In the genomic region with DNA sequence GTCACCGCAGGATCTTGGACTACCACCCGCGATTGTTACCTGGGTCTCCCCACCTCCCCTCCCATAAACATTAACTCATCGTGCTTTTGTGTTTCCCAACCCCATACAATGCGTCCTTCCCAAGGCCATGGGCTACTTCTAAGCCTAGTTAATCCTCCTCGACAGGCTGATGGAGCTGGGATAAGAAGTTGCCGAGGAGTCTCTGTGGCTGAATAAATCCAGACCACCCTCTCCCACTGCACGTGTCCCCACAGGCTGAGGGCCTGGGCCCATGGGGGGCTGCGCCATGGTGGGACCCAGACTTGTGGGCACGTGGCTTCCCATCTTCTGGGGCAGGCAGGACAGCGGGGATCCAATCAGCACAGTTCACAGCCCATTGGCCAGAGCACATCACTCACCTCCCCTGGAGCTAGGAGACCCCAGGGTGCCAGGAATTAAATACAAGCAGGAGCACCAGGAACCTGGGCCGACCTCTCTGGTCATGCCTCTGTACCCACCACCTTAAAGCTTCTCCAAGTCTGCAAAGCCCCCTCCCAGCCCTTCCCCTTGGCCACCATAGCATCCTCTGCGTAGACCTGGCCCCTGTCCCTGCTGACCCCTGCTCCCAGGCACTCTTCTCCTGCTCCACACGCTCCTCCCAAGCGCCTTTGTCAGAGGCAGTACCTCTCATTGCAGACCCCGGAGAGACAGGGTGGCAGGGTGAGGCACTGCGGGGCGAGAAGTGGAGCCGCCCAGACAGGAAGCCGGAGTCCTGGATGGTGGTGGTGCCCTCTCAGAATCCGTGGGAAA, we compare ENCODE assay signal across 1 cellular context.
TF ChIP-seq lines count a peak whose summit lies in the region.

No MANE protein-coding gene starts in this region.

TF ChIP-seq in HepG2, 621 proteins besides CTCF, POLR2A, EP300 and RAD21 (continued from another document and continues in another):
- TF ChIP-seq, protein P1, sequence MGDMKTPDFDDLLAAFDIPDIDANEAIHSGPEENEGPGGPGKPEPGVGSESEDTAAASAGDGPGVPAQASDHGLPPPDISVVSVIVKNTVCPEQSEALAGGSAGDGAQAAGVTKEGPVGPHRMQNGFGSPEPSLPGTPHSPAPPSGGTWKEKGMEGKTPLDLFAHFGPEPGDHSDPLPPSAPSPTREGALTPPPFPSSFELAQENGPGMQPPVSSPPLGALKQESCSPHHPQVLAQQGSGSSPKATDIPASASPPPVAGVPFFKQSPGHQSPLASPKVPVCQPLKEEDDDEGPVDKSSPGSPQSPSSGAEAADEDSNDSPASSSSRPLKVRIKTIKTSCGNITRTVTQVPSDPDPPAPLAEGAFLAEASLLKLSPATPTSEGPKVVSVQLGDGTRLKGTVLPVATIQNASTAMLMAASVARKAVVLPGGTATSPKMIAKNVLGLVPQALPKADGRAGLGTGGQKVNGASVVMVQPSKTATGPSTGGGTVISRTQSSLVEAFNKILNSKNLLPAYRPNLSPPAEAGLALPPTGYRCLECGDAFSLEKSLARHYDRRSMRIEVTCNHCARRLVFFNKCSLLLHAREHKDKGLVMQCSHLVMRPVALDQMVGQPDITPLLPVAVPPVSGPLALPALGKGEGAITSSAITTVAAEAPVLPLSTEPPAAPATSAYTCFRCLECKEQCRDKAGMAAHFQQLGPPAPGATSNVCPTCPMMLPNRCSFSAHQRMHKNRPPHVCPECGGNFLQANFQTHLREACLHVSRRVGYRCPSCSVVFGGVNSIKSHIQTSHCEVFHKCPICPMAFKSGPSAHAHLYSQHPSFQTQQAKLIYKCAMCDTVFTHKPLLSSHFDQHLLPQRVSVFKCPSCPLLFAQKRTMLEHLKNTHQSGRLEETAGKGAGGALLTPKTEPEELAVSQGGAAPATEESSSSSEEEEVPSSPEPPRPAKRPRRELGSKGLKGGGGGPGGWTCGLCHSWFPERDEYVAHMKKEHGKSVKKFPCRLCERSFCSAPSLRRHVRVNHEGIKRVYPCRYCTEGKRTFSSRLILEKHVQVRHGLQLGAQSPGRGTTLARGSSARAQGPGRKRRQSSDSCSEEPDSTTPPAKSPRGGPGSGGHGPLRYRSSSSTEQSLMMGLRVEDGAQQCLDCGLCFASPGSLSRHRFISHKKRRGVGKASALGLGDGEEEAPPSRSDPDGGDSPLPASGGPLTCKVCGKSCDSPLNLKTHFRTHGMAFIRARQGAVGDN (CRISPR knock-in tag; IDR thresholded peaks at IDR 0.05), result peak; percentile 65; the same call in 1 of the 2 replicates
- TF ChIP-seq AGO2 (optimal IDR thresholded peaks at IDR 0.05; ENCODE audit: low read depth, low read length), result peak; percentile 12
- TF ChIP-seq, protein P2, sequence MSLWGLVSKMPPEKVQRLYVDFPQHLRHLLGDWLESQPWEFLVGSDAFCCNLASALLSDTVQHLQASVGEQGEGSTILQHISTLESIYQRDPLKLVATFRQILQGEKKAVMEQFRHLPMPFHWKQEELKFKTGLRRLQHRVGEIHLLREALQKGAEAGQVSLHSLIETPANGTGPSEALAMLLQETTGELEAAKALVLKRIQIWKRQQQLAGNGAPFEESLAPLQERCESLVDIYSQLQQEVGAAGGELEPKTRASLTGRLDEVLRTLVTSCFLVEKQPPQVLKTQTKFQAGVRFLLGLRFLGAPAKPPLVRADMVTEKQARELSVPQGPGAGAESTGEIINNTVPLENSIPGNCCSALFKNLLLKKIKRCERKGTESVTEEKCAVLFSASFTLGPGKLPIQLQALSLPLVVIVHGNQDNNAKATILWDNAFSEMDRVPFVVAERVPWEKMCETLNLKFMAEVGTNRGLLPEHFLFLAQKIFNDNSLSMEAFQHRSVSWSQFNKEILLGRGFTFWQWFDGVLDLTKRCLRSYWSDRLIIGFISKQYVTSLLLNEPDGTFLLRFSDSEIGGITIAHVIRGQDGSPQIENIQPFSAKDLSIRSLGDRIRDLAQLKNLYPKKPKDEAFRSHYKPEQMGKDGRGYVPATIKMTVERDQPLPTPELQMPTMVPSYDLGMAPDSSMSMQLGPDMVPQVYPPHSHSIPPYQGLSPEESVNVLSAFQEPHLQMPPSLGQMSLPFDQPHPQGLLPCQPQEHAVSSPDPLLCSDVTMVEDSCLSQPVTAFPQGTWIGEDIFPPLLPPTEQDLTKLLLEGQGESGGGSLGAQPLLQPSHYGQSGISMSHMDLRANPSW (CRISPR knock-in tag; IDR thresholded peaks at IDR 0.05; ENCODE audit: borderline replicate concordance), result no peak
- peak; percentile 24; the same call in 1 of the 2 replicates for TF ChIP-seq ZNF782 (CRISPR knock-in tag; IDR thresholded peaks at IDR 0.05; ENCODE audit: borderline replicate concordance)
- TF ChIP-seq MYC (CRISPR knock-in tag; IDR thresholded peaks at IDR 0.05; ENCODE audit: borderline replicate concordance), result peak; percentile 34; the same call in 1 of the 2 replicates
- TF ChIP-seq ARNT (IDR thresholded peaks at IDR 0.05), result no peak
- peak; percentile 39; the same call in 1 of the 2 replicates for TF ChIP-seq ATF7-NPFF (CRISPR knock-in tag; IDR thresholded peaks at IDR 0.05; ENCODE audit: low read depth)
- TF ChIP-seq, protein P3, sequence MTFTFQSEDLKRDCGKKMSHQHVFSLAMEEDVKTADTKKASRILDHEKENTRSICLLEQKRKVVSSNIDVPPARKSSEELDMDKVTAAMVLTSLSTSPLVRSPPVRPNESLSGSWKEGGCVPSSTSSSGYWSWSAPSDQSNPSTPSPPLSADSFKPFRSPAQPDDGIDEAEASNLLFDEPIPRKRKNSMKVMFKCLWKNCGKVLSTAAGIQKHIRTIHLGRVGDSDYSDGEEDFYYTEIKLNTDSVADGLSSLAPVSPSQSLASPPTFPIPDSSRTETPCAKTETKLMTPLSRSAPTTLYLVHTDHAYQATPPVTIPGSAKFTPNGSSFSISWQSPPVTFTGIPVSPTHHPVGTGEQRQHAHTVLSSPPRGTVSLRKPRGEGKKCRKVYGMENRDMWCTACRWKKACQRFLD (CRISPR knock-in tag; IDR thresholded peaks at IDR 0.05; ENCODE audit: borderline replicate concordance), result no peak
- TF ChIP-seq, protein P4, sequence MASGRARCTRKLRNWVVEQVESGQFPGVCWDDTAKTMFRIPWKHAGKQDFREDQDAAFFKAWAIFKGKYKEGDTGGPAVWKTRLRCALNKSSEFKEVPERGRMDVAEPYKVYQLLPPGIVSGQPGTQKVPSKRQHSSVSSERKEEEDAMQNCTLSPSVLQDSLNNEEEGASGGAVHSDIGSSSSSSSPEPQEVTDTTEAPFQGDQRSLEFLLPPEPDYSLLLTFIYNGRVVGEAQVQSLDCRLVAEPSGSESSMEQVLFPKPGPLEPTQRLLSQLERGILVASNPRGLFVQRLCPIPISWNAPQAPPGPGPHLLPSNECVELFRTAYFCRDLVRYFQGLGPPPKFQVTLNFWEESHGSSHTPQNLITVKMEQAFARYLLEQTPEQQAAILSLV (CRISPR knock-in tag; IDR thresholded peaks at IDR 0.05; ENCODE audit: borderline replicate concordance), result no peak
- TF ChIP-seq, protein P5, sequence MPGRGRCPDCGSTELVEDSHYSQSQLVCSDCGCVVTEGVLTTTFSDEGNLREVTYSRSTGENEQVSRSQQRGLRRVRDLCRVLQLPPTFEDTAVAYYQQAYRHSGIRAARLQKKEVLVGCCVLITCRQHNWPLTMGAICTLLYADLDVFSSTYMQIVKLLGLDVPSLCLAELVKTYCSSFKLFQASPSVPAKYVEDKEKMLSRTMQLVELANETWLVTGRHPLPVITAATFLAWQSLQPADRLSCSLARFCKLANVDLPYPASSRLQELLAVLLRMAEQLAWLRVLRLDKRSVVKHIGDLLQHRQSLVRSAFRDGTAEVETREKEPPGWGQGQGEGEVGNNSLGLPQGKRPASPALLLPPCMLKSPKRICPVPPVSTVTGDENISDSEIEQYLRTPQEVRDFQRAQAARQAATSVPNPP (CRISPR knock-in tag; IDR thresholded peaks at IDR 0.05), result 0 out of 2 replicates have a peak, but pooled peaks have one; percentile 70
- TF ChIP-seq TEAD3 (CRISPR knock-in tag; optimal IDR thresholded peaks at IDR 0.05; ENCODE audit: borderline replicate concordance), result peak; percentile 32
- TF ChIP-seq ZNF253 (CRISPR knock-in tag; IDR thresholded peaks at IDR 0.05; ENCODE audit: borderline replicate concordance), result no peak
- no peak for TF ChIP-seq ONECUT2 (CRISPR knock-in tag; IDR thresholded peaks at IDR 0.05)
- TF ChIP-seq, protein P6, sequence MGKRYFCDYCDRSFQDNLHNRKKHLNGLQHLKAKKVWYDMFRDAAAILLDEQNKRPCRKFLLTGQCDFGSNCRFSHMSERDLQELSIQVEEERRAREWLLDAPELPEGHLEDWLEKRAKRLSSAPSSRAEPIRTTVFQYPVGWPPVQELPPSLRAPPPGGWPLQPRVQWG (CRISPR knock-in tag; IDR thresholded peaks at IDR 0.05; ENCODE audit: borderline replicate concordance, low read depth), result no peak
- peak; percentile 89 for TF ChIP-seq PITX1 (CRISPR knock-in tag; IDR thresholded peaks at IDR 0.05)
- no peak for TF ChIP-seq MAZ (IDR thresholded peaks at IDR 0.05; ENCODE audit: borderline replicate concordance, low read depth, low read length)
- 0 out of 2 replicates have a peak, but pooled peaks have one; percentile 4 for TF ChIP-seq MAZ (CRISPR knock-in tag; IDR thresholded peaks at IDR 0.05; ENCODE audit: low read depth)
- TF ChIP-seq MED1 (CRISPR knock-in tag; IDR thresholded peaks at IDR 0.05), result peak; percentile 43; the same call in 1 of the 2 replicates
- peak; percentile 44 for TF ChIP-seq ZNF883 (CRISPR knock-in tag; IDR thresholded peaks at IDR 0.05; ENCODE audit: not compliant biosample characterization)
- peak; percentile 48; the same call in 1 of the 2 replicates for TF ChIP-seq TARDBP (CRISPR knock-in tag; IDR thresholded peaks at IDR 0.05)
- no peak for TF ChIP-seq CCDC6 (CRISPR knock-in tag; IDR thresholded peaks at IDR 0.05)
- no peak for TF ChIP-seq U2AF2 (IDR thresholded peaks at IDR 0.05; ENCODE audit: low read depth, low read length)
- TF ChIP-seq, protein P7, sequence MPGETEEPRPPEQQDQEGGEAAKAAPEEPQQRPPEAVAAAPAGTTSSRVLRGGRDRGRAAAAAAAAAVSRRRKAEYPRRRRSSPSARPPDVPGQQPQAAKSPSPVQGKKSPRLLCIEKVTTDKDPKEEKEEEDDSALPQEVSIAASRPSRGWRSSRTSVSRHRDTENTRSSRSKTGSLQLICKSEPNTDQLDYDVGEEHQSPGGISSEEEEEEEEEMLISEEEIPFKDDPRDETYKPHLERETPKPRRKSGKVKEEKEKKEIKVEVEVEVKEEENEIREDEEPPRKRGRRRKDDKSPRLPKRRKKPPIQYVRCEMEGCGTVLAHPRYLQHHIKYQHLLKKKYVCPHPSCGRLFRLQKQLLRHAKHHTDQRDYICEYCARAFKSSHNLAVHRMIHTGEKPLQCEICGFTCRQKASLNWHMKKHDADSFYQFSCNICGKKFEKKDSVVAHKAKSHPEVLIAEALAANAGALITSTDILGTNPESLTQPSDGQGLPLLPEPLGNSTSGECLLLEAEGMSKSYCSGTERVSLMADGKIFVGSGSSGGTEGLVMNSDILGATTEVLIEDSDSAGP (CRISPR knock-in tag; IDR thresholded peaks at IDR 0.05; ENCODE audit: borderline replicate concordance), result peak; percentile 57; the same call in 1 of the 2 replicates
- TF ChIP-seq NCOA2 (CRISPR knock-in tag; IDR thresholded peaks at IDR 0.05), result peak; percentile 29; the same call in 1 of the 2 replicates
- TF ChIP-seq BCL6 (CRISPR knock-in tag; IDR thresholded peaks at IDR 0.05), result peak; percentile 66
- TF ChIP-seq GATAD2A (CRISPR knock-in tag; IDR thresholded peaks at IDR 0.05), result peak; percentile 71
- TF ChIP-seq, protein P8, sequence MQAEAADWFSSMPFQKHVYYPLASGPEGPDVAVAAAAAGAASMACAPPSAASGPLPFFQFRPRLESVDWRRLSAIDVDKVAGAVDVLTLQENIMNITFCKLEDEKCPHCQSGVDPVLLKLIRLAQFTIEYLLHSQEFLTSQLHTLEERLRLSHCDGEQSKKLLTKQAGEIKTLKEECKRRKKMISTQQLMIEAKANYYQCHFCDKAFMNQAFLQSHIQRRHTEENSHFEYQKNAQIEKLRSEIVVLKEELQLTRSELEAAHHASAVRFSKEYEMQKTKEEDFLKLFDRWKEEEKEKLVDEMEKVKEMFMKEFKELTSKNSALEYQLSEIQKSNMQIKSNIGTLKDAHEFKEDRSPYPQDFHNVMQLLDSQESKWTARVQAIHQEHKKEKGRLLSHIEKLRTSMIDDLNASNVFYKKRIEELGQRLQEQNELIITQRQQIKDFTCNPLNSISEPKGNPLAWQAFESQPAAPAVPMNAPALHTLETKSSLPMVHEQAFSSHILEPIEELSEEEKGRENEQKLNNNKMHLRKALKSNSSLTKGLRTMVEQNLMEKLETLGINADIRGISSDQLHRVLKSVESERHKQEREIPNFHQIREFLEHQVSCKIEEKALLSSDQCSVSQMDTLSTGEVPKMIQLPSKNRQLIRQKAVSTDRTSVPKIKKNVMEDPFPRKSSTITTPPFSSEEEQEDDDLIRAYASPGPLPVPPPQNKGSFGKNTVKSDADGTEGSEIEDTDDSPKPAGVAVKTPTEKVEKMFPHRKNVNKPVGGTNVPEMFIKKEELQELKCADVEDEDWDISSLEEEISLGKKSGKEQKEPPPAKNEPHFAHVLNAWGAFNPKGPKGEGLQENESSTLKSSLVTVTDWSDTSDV (CRISPR knock-in tag; IDR thresholded peaks at IDR 0.05), result 0 out of 2 replicates have a peak, but pooled peaks have one; percentile 78
- TF ChIP-seq ZNF709 (CRISPR knock-in tag; IDR thresholded peaks at IDR 0.05), result 0 out of 2 replicates have a peak, but pooled peaks have one; percentile 21
- TF ChIP-seq ZNF589 (CRISPR knock-in tag; conservative IDR thresholded peaks at IDR 0.05), result no peak
- TF ChIP-seq KMT2A (CRISPR knock-in tag; IDR thresholded peaks at IDR 0.05), result 0 out of 2 replicates have a peak, but pooled peaks have one; percentile 3
- TF ChIP-seq, protein P9, sequence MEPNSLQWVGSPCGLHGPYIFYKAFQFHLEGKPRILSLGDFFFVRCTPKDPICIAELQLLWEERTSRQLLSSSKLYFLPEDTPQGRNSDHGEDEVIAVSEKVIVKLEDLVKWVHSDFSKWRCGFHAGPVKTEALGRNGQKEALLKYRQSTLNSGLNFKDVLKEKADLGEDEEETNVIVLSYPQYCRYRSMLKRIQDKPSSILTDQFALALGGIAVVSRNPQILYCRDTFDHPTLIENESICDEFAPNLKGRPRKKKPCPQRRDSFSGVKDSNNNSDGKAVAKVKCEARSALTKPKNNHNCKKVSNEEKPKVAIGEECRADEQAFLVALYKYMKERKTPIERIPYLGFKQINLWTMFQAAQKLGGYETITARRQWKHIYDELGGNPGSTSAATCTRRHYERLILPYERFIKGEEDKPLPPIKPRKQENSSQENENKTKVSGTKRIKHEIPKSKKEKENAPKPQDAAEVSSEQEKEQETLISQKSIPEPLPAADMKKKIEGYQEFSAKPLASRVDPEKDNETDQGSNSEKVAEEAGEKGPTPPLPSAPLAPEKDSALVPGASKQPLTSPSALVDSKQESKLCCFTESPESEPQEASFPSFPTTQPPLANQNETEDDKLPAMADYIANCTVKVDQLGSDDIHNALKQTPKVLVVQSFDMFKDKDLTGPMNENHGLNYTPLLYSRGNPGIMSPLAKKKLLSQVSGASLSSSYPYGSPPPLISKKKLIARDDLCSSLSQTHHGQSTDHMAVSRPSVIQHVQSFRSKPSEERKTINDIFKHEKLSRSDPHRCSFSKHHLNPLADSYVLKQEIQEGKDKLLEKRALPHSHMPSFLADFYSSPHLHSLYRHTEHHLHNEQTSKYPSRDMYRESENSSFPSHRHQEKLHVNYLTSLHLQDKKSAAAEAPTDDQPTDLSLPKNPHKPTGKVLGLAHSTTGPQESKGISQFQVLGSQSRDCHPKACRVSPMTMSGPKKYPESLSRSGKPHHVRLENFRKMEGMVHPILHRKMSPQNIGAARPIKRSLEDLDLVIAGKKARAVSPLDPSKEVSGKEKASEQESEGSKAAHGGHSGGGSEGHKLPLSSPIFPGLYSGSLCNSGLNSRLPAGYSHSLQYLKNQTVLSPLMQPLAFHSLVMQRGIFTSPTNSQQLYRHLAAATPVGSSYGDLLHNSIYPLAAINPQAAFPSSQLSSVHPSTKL (CRISPR knock-in tag; IDR thresholded peaks at IDR 0.05), result peak; percentile 66; the same call in 1 of the 2 replicates
- peak; percentile 48; the same call in 1 of the 2 replicates for TF ChIP-seq ZNF224 (CRISPR knock-in tag; IDR thresholded peaks at IDR 0.05)
- no peak for TF ChIP-seq NR1H2 (CRISPR knock-in tag; IDR thresholded peaks at IDR 0.05; ENCODE audit: borderline replicate concordance, low read depth)
- TF ChIP-seq HES4 (CRISPR knock-in tag; IDR thresholded peaks at IDR 0.05; ENCODE audit: borderline replicate concordance), result 0 out of 2 replicates have a peak, but pooled peaks have one; percentile 31
- TF ChIP-seq FOSL2 (CRISPR knock-in tag; IDR thresholded peaks at IDR 0.05), result peak; percentile 54
